Comparison of ENCODE assay signal across 1 cellular context in the genomic region with DNA sequence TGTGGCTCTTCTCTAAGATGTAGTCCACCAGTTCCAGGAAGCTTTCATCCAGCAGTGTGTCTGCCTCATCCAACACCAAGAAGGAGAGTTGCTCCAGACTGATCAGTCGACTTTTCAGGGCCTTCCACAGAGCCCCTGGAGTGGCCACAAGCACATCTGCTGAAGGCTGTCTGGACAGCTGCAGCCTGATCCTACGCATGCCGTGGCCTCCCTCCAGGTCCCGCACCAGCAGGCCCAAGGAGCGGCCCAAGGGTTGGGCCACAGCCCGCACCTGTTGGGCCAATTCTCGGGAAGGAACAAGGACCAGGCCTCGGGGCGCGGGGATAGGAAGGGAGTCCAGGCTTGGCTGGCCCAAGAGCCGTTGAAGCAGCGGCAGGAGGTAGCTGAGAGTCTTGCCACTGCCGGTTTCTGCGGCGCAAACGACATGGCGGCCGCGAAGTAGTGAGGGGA.
TF ChIP-seq lines count a peak whose summit lies in the region.

No MANE protein-coding gene starts in this region.

TF ChIP-seq in SK-N-SH, 30 proteins besides CTCF, POLR2A, EP300 and RAD21 (continued from another document):
- TF ChIP-seq, protein P1, sequence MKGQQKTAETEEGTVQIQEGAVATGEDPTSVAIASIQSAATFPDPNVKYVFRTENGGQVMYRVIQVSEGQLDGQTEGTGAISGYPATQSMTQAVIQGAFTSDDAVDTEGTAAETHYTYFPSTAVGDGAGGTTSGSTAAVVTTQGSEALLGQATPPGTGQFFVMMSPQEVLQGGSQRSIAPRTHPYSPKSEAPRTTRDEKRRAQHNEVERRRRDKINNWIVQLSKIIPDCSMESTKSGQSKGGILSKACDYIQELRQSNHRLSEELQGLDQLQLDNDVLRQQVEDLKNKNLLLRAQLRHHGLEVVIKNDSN (IDR thresholded peaks at IDR 0.05; ENCODE audit: borderline replicate concordance, low read depth), result no peak
- TF ChIP-seq RCOR1 (IDR thresholded peaks at IDR 0.05; ENCODE audit: low read length), result no peak
- no peak for TF ChIP-seq MXI1 (IDR thresholded peaks at IDR 0.05; ENCODE audit: low read depth, low read length)
- no peak for TF ChIP-seq EZH2phosphoT487 (IDR thresholded peaks at IDR 0.05; ENCODE audit: borderline replicate concordance, low read depth)
- no peak for TF ChIP-seq ZBTB33 (IDR thresholded peaks at IDR 0.05; ENCODE audit: borderline replicate concordance, low read depth)
- TF ChIP-seq, protein P2, sequence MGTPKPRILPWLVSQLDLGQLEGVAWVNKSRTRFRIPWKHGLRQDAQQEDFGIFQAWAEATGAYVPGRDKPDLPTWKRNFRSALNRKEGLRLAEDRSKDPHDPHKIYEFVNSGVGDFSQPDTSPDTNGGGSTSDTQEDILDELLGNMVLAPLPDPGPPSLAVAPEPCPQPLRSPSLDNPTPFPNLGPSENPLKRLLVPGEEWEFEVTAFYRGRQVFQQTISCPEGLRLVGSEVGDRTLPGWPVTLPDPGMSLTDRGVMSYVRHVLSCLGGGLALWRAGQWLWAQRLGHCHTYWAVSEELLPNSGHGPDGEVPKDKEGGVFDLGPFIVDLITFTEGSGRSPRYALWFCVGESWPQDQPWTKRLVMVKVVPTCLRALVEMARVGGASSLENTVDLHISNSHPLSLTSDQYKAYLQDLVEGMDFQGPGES (IDR thresholded peaks at IDR 0.05; ENCODE audit: low read depth, low read length), result no peak
- TF ChIP-seq GATA2 (CRISPR knock-in tag; IDR thresholded peaks at IDR 0.05), result no peak
- no peak for TF ChIP-seq ELF1 (IDR thresholded peaks at IDR 0.05)
- TF ChIP-seq FOXM1 (IDR thresholded peaks at IDR 0.05; ENCODE audit: low read depth), result no peak
- TF ChIP-seq SMC3 (IDR thresholded peaks at IDR 0.05; ENCODE audit: low read depth, low read length), result no peak
- no peak for TF ChIP-seq NRF1 (IDR thresholded peaks at IDR 0.05; ENCODE audit: low read depth, low read length)
- no peak for TF ChIP-seq MEF2A (IDR thresholded peaks at IDR 0.05; ENCODE audit: borderline replicate concordance, low read depth)
